In the genomic region with DNA sequence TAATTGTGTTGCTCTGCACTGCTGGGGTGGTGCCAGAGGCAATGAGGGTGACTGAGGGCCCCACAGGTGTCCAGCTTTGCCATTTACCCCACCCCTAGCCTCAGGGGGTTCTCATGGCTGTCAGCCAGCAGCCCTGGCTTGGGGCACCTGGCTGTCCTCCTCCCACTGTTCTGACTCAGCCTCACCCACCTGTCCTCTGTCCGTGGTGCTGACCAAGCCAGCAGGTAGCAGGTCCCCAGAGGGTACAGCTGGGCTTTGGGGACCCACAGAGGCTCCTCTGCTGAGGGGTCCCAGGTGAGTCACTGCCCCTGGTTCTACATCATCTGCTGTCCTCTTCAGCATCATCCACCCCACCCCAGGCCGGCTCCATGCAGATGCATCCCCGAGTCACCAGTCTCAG, we compare ENCODE assay signal across 17 cellular contexts. TPM values are rescaled to one million over a fixed set of nuclear protein-coding genes. Genes with fewer than 3 reads are reported as not detected.
DNase-seq lines count a peak whose midpoint lies in the region; ATAC-seq and TF ChIP-seq lines count a peak whose summit lies in the region.
"Had no signal": no experiment of that assay in that cellular context is flagged by ENCODE, and none has a peak within 500 bp of the region (broad histone marks: within the 10 kb centered on the region; RNA-seq: fewer than 3 reads in every experiment).

No MANE protein-coding gene starts in this region.

- no peaks in the 10 kb centered on the region for H3K27me3 Mint-ChIP-seq in stimulated activated naive CD8-positive, alpha-beta T cell treated with anti-CD3 and anti-CD28 coated beads, Interleukin-15, amount 100 ng/mL, for 72 hours
- no peaks in the 10 kb centered on the region for H3K27me3 Mint-ChIP-seq in osteocyte (ENCODE audit: unreplicated experiment)

- peaks cover 0 to 5% (median 0%) of the 10 kb centered on the region in 4 donors for H3K27me3 ChIP-seq in esophagus muscularis mucosa
- H3K27me3 ChIP-seq: BE2C had no signal

- peak; percentile 32 for ATAC-seq in stimulated activated naive CD8-positive, alpha-beta T cell treated with anti-CD3 and anti-CD28 coated beads, Interleukin-15, Interleukin-2, amounts not matched to agents 100 U/mL and 50 U/mL, for 24 hours
- ATAC-seq in stimulated activated naive CD8-positive, alpha-beta T cell treated with anti-CD3 and anti-CD28 coated beads, Interleukin-15, amount 100 ng/mL, for 72 hours = no peak
- no peak for ATAC-seq in GM18502 (IDR thresholded peaks at IDR 0.05; ENCODE audit: poor library complexity, unreplicated experiment)
- ATAC-seq: CD8-positive, alpha-beta T cell had no signal

- POLR2A ChIA-PET in GM10248 (lab: Yijun Ruan, JAX) = no interaction called here

- no peaks in the 10 kb centered on the region for H3K4me1 ChIP-seq in esophagus muscularis mucosa
- H3K4me1 ChIP-seq: BE2C had no signal

- CTCF ChIA-PET in GM10248 (lab: Yijun Ruan, JAX) = no interaction called here

- H3K9me3 Mint-ChIP-seq in stimulated activated naive CD8-positive, alpha-beta T cell treated with anti-CD3 and anti-CD28 coated beads, Interleukin-15, amount 100 ng/mL, for 72 hours = peaks cover 4 to 47% of the 10 kb centered on the region in 2 donors
- peaks cover 18% of the 10 kb centered on the region for H3K9me3 Mint-ChIP-seq in osteocyte (ENCODE audit: unreplicated experiment)
- H3K9me3 Mint-ChIP-seq: CD8-positive, alpha-beta T cell had no signal

- H3K4me3 Mint-ChIP-seq in stimulated activated naive CD8-positive, alpha-beta T cell treated with anti-CD3 and anti-CD28 coated beads, Interleukin-15, amount 100 ng/mL, for 72 hours = no peak overlapping the region
- no peak overlapping the region for H3K4me3 Mint-ChIP-seq in osteocyte (ENCODE audit: unreplicated experiment)
- H3K4me3 Mint-ChIP-seq: CD14-positive monocyte; CD8-positive, alpha-beta T cell; HFFc6 had no signal

- H3K4me3 ChIP-seq in esophagus muscularis mucosa = no peak overlapping the region

- 55% methylated on average over 2 of the region's 3 CpGs for WGBS in esophagus muscularis mucosa

- peaks cover 0 to 6% (median 0%) of the 10 kb centered on the region in 4 donors for H3K9me3 ChIP-seq in esophagus muscularis mucosa

- H3K36me3 ChIP-seq in esophagus muscularis mucosa = no peaks in the 10 kb centered on the region
- H3K36me3 ChIP-seq: BE2C had no signal

- no peak for TF ChIP-seq EP300 in esophagus muscularis mucosa (IDR thresholded peaks at IDR 0.05)

- TF ChIP-seq POLR2A in esophagus muscularis mucosa (IDR thresholded peaks at IDR 0.05; ENCODE audit: low read depth) = no peak

- H3K27ac ChIP-seq in esophagus muscularis mucosa (replicated peaks in 1 of 4) = no peak overlapping the region
- H3K27ac ChIP-seq: HL-60 had no signal

- H3K36me3 Mint-ChIP-seq in osteocyte (ENCODE audit: unreplicated experiment) = peaks cover 2% of the 10 kb centered on the region
- H3K36me3 Mint-ChIP-seq: CD14-positive monocyte; CD8-positive, alpha-beta T cell had no signal

- intact Hi-C loops in esophagus muscularis mucosa (cut with DNase I) = no loop called here

- no peak for DNase-seq in stimulated activated naive CD8-positive, alpha-beta T cell treated with anti-CD3 and anti-CD28 coated beads, Interleukin-15, Interleukin-2, amounts not matched to agents 100 U/mL and 50 U/mL, for 24 hours
- DNase-seq in stimulated activated naive CD8-positive, alpha-beta T cell treated with anti-CD3 and anti-CD28 coated beads, Interleukin-15, amount 100 ng/mL, for 72 hours = no peak
- DNase-seq in esophagus muscularis mucosa (ENCODE audit: extremely low spot score) (peak; percentile 72), osteocyte (ENCODE audit: extremely low spot score, unreplicated experiment) (peak; percentile 82), GM10248 (ENCODE audit: extremely low spot score) (no peak), AG20443 (ENCODE audit: low spot score) (no peak)
- DNase-seq: BE2C; CD8-positive, alpha-beta T cell; COR-L47; DMS153; DMS79 treated with DMSO at 0.1 percent for 48 hours; EL; HCEC 1CT; HFFc6 had no signal

- no peak overlapping the region for H3K27ac Mint-ChIP-seq in stimulated activated naive CD8-positive, alpha-beta T cell treated with anti-CD3 and anti-CD28 coated beads, Interleukin-15, amount 100 ng/mL, for 72 hours
- no peak overlapping the region for H3K27ac Mint-ChIP-seq in osteocyte (ENCODE audit: unreplicated experiment)
- H3K27ac Mint-ChIP-seq: CD14-positive monocyte; CD8-positive, alpha-beta T cell; HFFc6 had no signal

- H3K4me1 Mint-ChIP-seq in stimulated activated naive CD8-positive, alpha-beta T cell treated with anti-CD3 and anti-CD28 coated beads, Interleukin-15, amount 100 ng/mL, for 72 hours = no peaks in the 10 kb centered on the region
- no peaks in the 10 kb centered on the region for H3K4me1 Mint-ChIP-seq in osteocyte (ENCODE audit: unreplicated experiment)
- H3K4me1 Mint-ChIP-seq: CD14-positive monocyte had no signal

- TF ChIP-seq CTCF in esophagus muscularis mucosa (IDR thresholded peaks at IDR 0.05) (no peak), osteocyte (IDR thresholded peaks at IDR 0.05) (no peak), GM10248 (IDR thresholded peaks at IDR 0.05; ENCODE audit: control extremely low read depth, extremely low read depth, low read depth, missing control alignments) (no peak)

RNA-seq across cellular contexts. Expression of gene ZNF716, which starts 32.2 kb away (rescaled TPM):
- not detected for total RNA-seq in esophagus muscularis mucosa
- total RNA-seq in osteocyte = not detected in 2 replicates
- total RNA-seq: CD8-positive, alpha-beta T cell; HFFc6 had no signal

Comparison
In these comparisons a context has a peak if more than half of its experiments do, and no peak if none do; other contexts are left out.
1. DNase-seq: peak in esophagus muscularis mucosa (single experiment) and osteocyte (single experiment); none in stimulated activated naive CD8-positive, alpha-beta T cell treated with anti-CD3 and anti-CD28 coated beads, Interleukin-15, Interleukin-2, amounts not matched to agents 100 U/mL and 50 U/mL, for 24 hours (single experiment), stimulated activated naive CD8-positive, alpha-beta T cell treated with anti-CD3 and anti-CD28 coated beads, Interleukin-15, amount 100 ng/mL, for 72 hours (0 of 2), GM10248 (single experiment) and AG20443 (single experiment).